Comparison of ENCODE assay signal across 11 cellular contexts in genomic region chr17:43456661-43457361, GRCh38. TPM values are rescaled to one million over a fixed set of nuclear protein-coding genes. Genes with fewer than 3 reads are reported as not detected.
A peak's percentile ranks its signal among the peaks of the same experiment; 100 is the strongest.
DNase-seq lines count a peak whose midpoint lies in the region; ATAC-seq and TF ChIP-seq lines count a peak whose summit lies in the region.
"Had no signal": no experiment of that assay in that cellular context is flagged by ENCODE, and none has a peak within 500 bp of the region (broad histone marks: within the 10 kb centered on the region; RNA-seq: fewer than 3 reads in every experiment).

No MANE protein-coding gene starts in this region.

- H3K27me3 Mint-ChIP-seq in CD14-positive monocyte (ENCODE audit: low read depth in 3 of 3): peaks cover 2 to 12% (median 4%) of the 10 kb centered on the region in 3 donors
- peaks cover 43% of the 10 kb centered on the region for H3K27me3 Mint-ChIP-seq in T-helper 17 cell

- peaks cover 8% of the 10 kb centered on the region for H3K4me1 Mint-ChIP-seq in CD14-positive monocyte
- peaks cover 6% of the 10 kb centered on the region for H3K4me1 Mint-ChIP-seq in T-helper 17 cell

- intact Hi-C loops in right cardiac atrium (cut with DNase I) (no loop called here), CD14-positive monocyte (cut with micrococcal nuclease) (no loop called here)

- WGBS in right cardiac atrium: 31% methylated on average over 7 of the region's 7 CpGs

- peaks cover 2% of the 10 kb centered on the region for H3K4me1 ChIP-seq in right cardiac atrium (ENCODE audit: control insufficient read depth, insufficient read depth, low read length)

- H3K36me3 Mint-ChIP-seq in CD14-positive monocyte: no peaks in the 10 kb centered on the region
- H3K36me3 Mint-ChIP-seq in T-helper 17 cell (ENCODE audit: low read depth): no peaks in the 10 kb centered on the region

- H3K27ac ChIP-seq in right cardiac atrium (ENCODE audit: low read length): peak overlapping the region; percentile 30

- peaks cover 0 to under 1% (median 0%) of the 10 kb centered on the region in 7 donors for H3K9me3 Mint-ChIP-seq in CD14-positive monocyte

- no peaks in the 10 kb centered on the region for H3K9me3 ChIP-seq in right cardiac atrium (ENCODE audit: control insufficient read depth, low read length)
- H3K9me3 ChIP-seq in T-helper 17 cell (ENCODE audit: control insufficient read depth, low read length, poor library complexity, severe bottlenecking): no peaks in the 10 kb centered on the region
- H3K9me3 ChIP-seq: Caco-2 had no signal

- TF ChIP-seq CTCF in CD14-positive monocyte (IDR thresholded peaks at IDR 0.05): no peak

- H3K4me3 Mint-ChIP-seq in CD14-positive monocyte (peak overlapping the region in 1 of 2 donors; percentile 53), T-helper 17 cell (no peak overlapping the region)

- DNase-seq in stimulated activated CD4-positive, alpha-beta T cell treated with anti-CD3 and anti-CD28 coated beads, Interleukin-15, amount 100 ng/mL, for 24 hours: peak; percentile 7
- DNase-seq in stimulated activated CD4-positive, alpha-beta T cell treated with anti-CD3 and anti-CD28 coated beads, Interleukin-1b, Interleukin-23, amount 100 ng/mL, for 48 hours: no peak
- DNase-seq in UCSD-AML1 (lab: John Stamatoyannopoulos, UW; ENCODE audit: unreplicated experiment) (peak; percentile 17), right cardiac atrium (peak in 2 of 3 donors; percentile 62 to 76), CD14-positive monocyte (ENCODE audit: low spot score) (no peak), T-helper 17 cell (no peak)
- DNase-seq in stimulated activated CD4-positive, alpha-beta T cell treated with anti-CD3 and anti-CD28 coated beads, Interleukin-4, amount 100 ng/mL, for 24 hours: no peak
- DNase-seq: activated naive CD4-positive, alpha-beta T cell treated with Interleukin-2 at 50 U/mL for 16 hours; Caco-2; NCI-H2107 had no signal

- H3K27ac Mint-ChIP-seq in CD14-positive monocyte: no peak overlapping the region
- no peak overlapping the region for H3K27ac Mint-ChIP-seq in T-helper 17 cell

- no peak overlapping the region for H3K4me3 ChIP-seq in right cardiac atrium (ENCODE audit: low read length)

- peak; percentile 91 for ATAC-seq in right cardiac atrium
- no peak for ATAC-seq in T-helper 17 cell
- no peak for ATAC-seq in HG03159 (IDR thresholded peaks at IDR 0.05; ENCODE audit: unreplicated experiment)

- no peaks in the 10 kb centered on the region for H3K27me3 ChIP-seq in right cardiac atrium (ENCODE audit: control insufficient read depth, insufficient read depth)

RNA-seq across cellular contexts. Expression of gene DHX8, which starts 27.0 kb away (rescaled TPM):
- total RNA-seq in right cardiac atrium (10 to 100 TPM; 23.1 to 38.8 (median 29.2) TPM), T-helper 17 cell (100 to 1,000 TPM in 1 of 2 donors, 10 to 100 TPM in 1; 79.3 to 103 TPM)
- polyA plus RNA-seq in right cardiac atrium (12.8 TPM), CD14-positive monocyte (10 to 100 TPM; 21.8 to 35.6 TPM)

RNA-seq across cellular contexts. Expression of gene ARL4D, which starts 58.0 kb away (rescaled TPM):
- 10 to 100 TPM; 10.8 to 24.5 (median 18.0) TPM for total RNA-seq in right cardiac atrium
- 13.0 TPM for polyA plus RNA-seq in right cardiac atrium
- polyA plus RNA-seq in CD14-positive monocyte: 1 to 10 TPM in 1 of 2 donors, under 1 TPM in 1; 0.75 to 2.4 TPM
- total RNA-seq in T-helper 17 cell: 1 to 10 TPM; 1.1 to 2.0 TPM

Comparison
In these comparisons a context has a peak if more than half of its experiments do, and no peak if none do; other contexts are left out.
1. DNase-seq: peak in stimulated activated CD4-positive, alpha-beta T cell treated with anti-CD3 and anti-CD28 coated beads, Interleukin-15, amount 100 ng/mL, for 24 hours (single experiment), UCSD-AML1 (single experiment) and right cardiac atrium (2 of 3); none in stimulated activated CD4-positive, alpha-beta T cell treated with anti-CD3 and anti-CD28 coated beads, Interleukin-1b, Interleukin-23, amount 100 ng/mL, for 48 hours (single experiment), CD14-positive monocyte (single experiment), T-helper 17 cell (0 of 3) and stimulated activated CD4-positive, alpha-beta T cell treated with anti-CD3 and anti-CD28 coated beads, Interleukin-4, amount 100 ng/mL, for 24 hours (single experiment).
2. ATAC-seq: peak in right cardiac atrium (2 of 2); none in T-helper 17 cell (single experiment) and HG03159 (single experiment).